33 cellular contexts compared by ENCODE assay signal in genomic region chr17:81851423-81851822, GRCh38. TPM values are rescaled to one million over a fixed set of nuclear protein-coding genes. Genes with fewer than 3 reads are reported as not detected.
"Had no signal": no experiment of that assay in that cellular context is flagged by ENCODE, and none has a peak within 500 bp of the region (broad histone marks: within the 10 kb centered on the region; RNA-seq: fewer than 3 reads in every experiment).

No MANE protein-coding gene starts in this region.

- DNase-seq: activated CD4-positive, alpha-beta T cell treated with anti-CD3 and anti-CD28 coated beads for 36 hours; activated CD4-positive, alpha-beta T cell treated with anti-CD3 and anti-CD28 coated beads, Interleukin-2, amount 50 U/mL, for 4 hours; activated CD4-positive, CD25-positive, alpha-beta regulatory T cell; activated effector memory CD4-positive, alpha-beta T cell treated with Interleukin-2 at 50 U/mL for 16 hours; activated naive CD4-positive, alpha-beta T cell treated with Interleukin-2 at 50 U/mL for 16 hours; activated T-cell treated with anti-CD3 and anti-CD28 coated beads for 4 hours; activated T-cell treated with anti-CD3 and anti-CD28 coated beads, Interleukin-2, amount 50 U/mL, for 72 hours; aorta; body of pancreas; cerebellar nuclear complex; colonic mucosa; effector CD8-positive, alpha-beta T cell; esophagus squamous epithelium; foreskin melanocyte; heart right ventricle; left ventricle myocardium inferior; mesendoderm; posterior cingulate gyrus; right cardiac atrium; stimulated activated CD4-positive, alpha-beta T cell treated with anti-CD3 and anti-CD28 coated beads, Interleukin-2, amount 100 ng/mL, for 48 hours; stomach; T-cell; thyroid gland had no signal

- H3K4me3 ChIP-seq: body of pancreas, colonic mucosa, esophagus squamous epithelium, heart right ventricle, left ventricle myocardium inferior, lung, stomach, thyroid gland had no signal

- H3K4me3 Mint-ChIP-seq: activated CD4-positive, alpha-beta T cell treated with anti-CD3 and anti-CD28 coated beads for 36 hours; activated naive CD8-positive, alpha-beta T cell; activated T-cell treated with anti-CD3 and anti-CD28 coated beads, Interleukin-2, amount 50 U/mL, for 72 hours; natural killer cell treated with Interleukin-12 subunit alpha and Interleukin-12 subunit beta and Interleukin-15 and Interleukin-18, amount 100 ng/mL, for 72 hours; T-cell; T-helper 2 cell treated with Interferon-gamma antibody and Interleukin-4, amounts not matched to agents 5 μg/mL and 100 μg/mL, for 36 hours had no signal

- H3K9me3 Mint-ChIP-seq: activated T-cell treated with anti-CD3 and anti-CD28 coated beads, Interleukin-2, amount 50 U/mL, for 72 hours; natural killer cell treated with Interleukin-12 subunit alpha and Interleukin-12 subunit beta and Interleukin-15 and Interleukin-18, amount 100 ng/mL, for 72 hours; T-cell; T-helper 2 cell treated with Interferon-gamma antibody and Interleukin-4, amounts not matched to agents 5 μg/mL and 100 μg/mL, for 36 hours had no signal

- H3K36me3 Mint-ChIP-seq: activated naive CD8-positive, alpha-beta T cell; natural killer cell treated with Interleukin-12 subunit alpha and Interleukin-12 subunit beta and Interleukin-15 and Interleukin-18, amount 100 ng/mL, for 72 hours had no signal

- H3K9me3 ChIP-seq: body of pancreas, colonic mucosa, esophagus squamous epithelium, heart right ventricle, left ventricle myocardium inferior, stomach, thyroid gland had no signal

- H3K4me1 ChIP-seq: thyroid gland had no signal

- H3K27me3 ChIP-seq: body of pancreas, colonic mucosa, esophagus squamous epithelium, heart right ventricle, stomach, thyroid gland had no signal

- ATAC-seq: activated CD4-positive, alpha-beta T cell treated with anti-CD3 and anti-CD28 coated beads for 36 hours; activated T-cell treated with anti-CD3 and anti-CD28 coated beads, Interleukin-2, amount 50 U/mL, for 72 hours; body of pancreas; heart right ventricle; natural killer cell treated with Interleukin-12 subunit alpha and Interleukin-12 subunit beta and Interleukin-15 and Interleukin-18, amount 100 ng/mL, for 72 hours; right cardiac atrium; T-cell had no signal

- H3K27ac Mint-ChIP-seq: activated CD4-positive, alpha-beta T cell treated with anti-CD3 and anti-CD28 coated beads for 36 hours; activated naive CD8-positive, alpha-beta T cell; activated T-cell treated with anti-CD3 and anti-CD28 coated beads, Interleukin-2, amount 50 U/mL, for 72 hours; natural killer cell treated with Interleukin-12 subunit alpha and Interleukin-12 subunit beta and Interleukin-15 and Interleukin-18, amount 100 ng/mL, for 72 hours; T-cell; T-helper 2 cell treated with Interferon-gamma antibody and Interleukin-4, amounts not matched to agents 5 μg/mL and 100 μg/mL, for 36 hours had no signal

- H3K27me3 Mint-ChIP-seq: activated CD4-positive, alpha-beta T cell treated with anti-CD3 and anti-CD28 coated beads for 36 hours; activated naive CD8-positive, alpha-beta T cell; natural killer cell treated with Interleukin-12 subunit alpha and Interleukin-12 subunit beta and Interleukin-15 and Interleukin-18, amount 100 ng/mL, for 72 hours; T-cell had no signal

- H3K27ac ChIP-seq: body of pancreas, colonic mucosa, epithelial cell of prostate, esophagus squamous epithelium, heart right ventricle, left ventricle myocardium inferior, stomach, thyroid gland had no signal

RNA-seq across cellular contexts. Expression of gene PPP1R27, which starts 16.6 kb away (rescaled TPM):
- total RNA-seq: activated CD4-positive, alpha-beta T cell treated with anti-CD3 and anti-CD28 coated beads for 36 hours; activated T-cell treated with anti-CD3 and anti-CD28 coated beads, Interleukin-2, amount 50 U/mL, for 72 hours; aorta; body of pancreas; colonic mucosa; dermis microvascular lymphatic vessel endothelial cell; esophagus squamous epithelium; glomerular endothelial cell; lung; mononuclear cell; natural killer cell treated with Interleukin-12 subunit alpha and Interleukin-12 subunit beta and Interleukin-15 and Interleukin-18, amount 100 ng/mL, for 72 hours; osteoblast; stomach; T-cell; thyroid gland; ureter had no signal
- polyA plus RNA-seq: right cardiac atrium had no signal
